10 cellular contexts compared by ENCODE assay signal in the genomic region with DNA sequence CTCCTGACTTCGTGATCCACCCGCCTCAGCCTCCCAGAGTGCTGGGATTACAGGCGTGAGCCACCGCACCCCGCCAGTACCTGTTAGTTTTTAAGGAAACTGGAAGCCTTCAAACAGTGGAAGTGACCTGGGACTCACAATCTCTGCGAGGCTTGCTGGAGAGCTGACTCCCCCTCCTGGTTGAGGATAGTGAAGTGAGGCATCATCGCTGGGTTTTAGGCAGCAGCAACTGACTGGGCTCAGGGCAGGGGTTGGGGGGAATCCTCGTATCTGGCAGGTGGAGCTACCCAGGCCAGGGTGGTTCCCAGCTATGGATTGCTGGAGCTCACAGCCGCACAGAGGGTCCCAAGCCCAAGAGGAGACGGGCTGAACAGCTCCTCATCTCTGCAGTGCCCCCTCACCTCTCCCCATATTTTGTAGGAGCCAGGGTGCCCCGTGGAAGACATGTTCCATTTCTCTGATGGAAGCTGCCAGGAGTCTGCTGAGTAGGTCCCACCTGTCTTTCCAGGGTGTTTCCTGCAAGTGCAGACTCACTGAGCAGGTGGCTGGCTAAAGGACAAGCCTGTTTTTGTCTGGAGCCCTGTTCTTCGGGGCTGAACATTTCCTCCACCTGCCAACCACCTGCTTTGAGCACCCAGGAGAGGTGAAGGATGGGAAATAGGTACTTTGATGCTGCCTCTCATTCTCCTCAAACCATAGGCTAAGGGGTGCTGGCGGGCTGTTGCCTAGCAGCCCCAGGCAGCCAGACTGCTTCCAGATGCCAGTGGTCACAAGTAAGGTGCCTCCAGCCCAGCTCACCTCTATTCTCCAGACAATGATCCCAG. TPM values are rescaled to one million over a fixed set of nuclear protein-coding genes. Genes with fewer than 3 reads are reported as not detected.
DNase-seq lines count a peak whose midpoint lies in the region; ATAC-seq, FAIRE-seq and TF ChIP-seq lines count a peak whose summit lies in the region.
"Had no signal": no experiment of that assay in that cellular context is flagged by ENCODE, and none has a peak within 500 bp of the region (broad histone marks: within the 10 kb centered on the region; RNA-seq: fewer than 3 reads in every experiment).

No MANE protein-coding gene starts in this region.

- no peaks in the 10 kb centered on the region for H3K9me3 ChIP-seq in A549

- CTCF ChIA-PET in A549 (lab: Yijun Ruan, JAX), result interaction anchor here (0.5 to 6.6 kb wide), 6 partner anchors 13 to 95 kb away, joined by 3 to 40 read pairs (median 6); no protein-coding TSS in a partner anchor
- CTCF ChIA-PET in activated CD4-positive, alpha-beta memory T cell treated with anti-CD3 and anti-CD28 coated beads, Interleukin-2, amount 10 ng/mL, durations not matched to agents 7 days and 5 days (lab: Charles Lee), result interaction anchor here (0.9 to 1.4 kb wide), 3 partner anchors 12 to 90 kb away, joined by 3 read pairs; no protein-coding TSS in a partner anchor

- FAIRE-seq in A549 (lab: Jason Lieb, UNC), result no peak

- TF ChIP-seq CTCF in A549 (IDR thresholded peaks at IDR 0.05) (no peak), epithelial cell of esophagus (IDR thresholded peaks at IDR 0.05; ENCODE audit: insufficient read depth, low read depth, low read length, missing control alignments) (no peak)

- H3K9me3 Mint-ChIP-seq in activated CD4-positive, alpha-beta memory T cell treated with anti-CD3 and anti-CD28 coated beads, Interleukin-2, amount 10 ng/mL, durations not matched to agents 7 days and 5 days, result no peaks in the 10 kb centered on the region
- H3K9me3 Mint-ChIP-seq: CD4-positive, alpha-beta T cell had no signal

- H3K4me3 Mint-ChIP-seq in activated CD4-positive, alpha-beta memory T cell treated with anti-CD3 and anti-CD28 coated beads, Interleukin-2, amount 10 ng/mL, durations not matched to agents 7 days and 5 days, result no peak overlapping the region
- H3K4me3 Mint-ChIP-seq: CD4-positive, alpha-beta T cell had no signal

- no peaks in the 10 kb centered on the region for H3K27me3 Mint-ChIP-seq in activated CD4-positive, alpha-beta memory T cell treated with anti-CD3 and anti-CD28 coated beads, Interleukin-2, amount 10 ng/mL, durations not matched to agents 7 days and 5 days
- H3K27me3 Mint-ChIP-seq: CD4-positive, alpha-beta T cell had no signal

- peak in 1 of 2 experiments; percentile 24 for DNase-seq in A549 (ENCODE audit: low read depth in 1 of 2, low spot score in 1 of 2)
- peak; percentile 65 for DNase-seq in ELF-1 (ENCODE audit: low read depth, low spot score)
- peak; percentile 96 for DNase-seq in NCI-H510A treated with DMSO at 0.1 percent for 48 hours (lab: John Stamatoyannopoulos, UW)
- peak; percentile 18 for DNase-seq in epithelial cell of esophagus (ENCODE audit: low read depth)
- no peak for DNase-seq in anterior cingulate cortex (lab: John Stamatoyannopoulos, UW)
- DNase-seq in activated CD4-positive, alpha-beta memory T cell treated with anti-CD3 and anti-CD28 coated beads, Interleukin-2, amount 10 ng/mL, durations not matched to agents 7 days and 5 days, result no peak
- DNase-seq: GM23248 had no signal

- POLR2A ChIA-PET in A549 (lab: Yijun Ruan, JAX), result no interaction called here
- POLR2A ChIA-PET in activated CD4-positive, alpha-beta memory T cell treated with anti-CD3 and anti-CD28 coated beads, Interleukin-2, amount 10 ng/mL, durations not matched to agents 7 days and 5 days (lab: Charles Lee), result no interaction called here

- 0 out of 5 replicates have a peak, but pooled peaks of 1 of the 2 experiments have one; percentile 15 for TF ChIP-seq RAD21 in A549 (conservative IDR thresholded peaks at IDR 0.05 in 1 of 2, IDR thresholded peaks at IDR 0.05 in 1 of 2)

- H3K4me2 ChIP-seq in A549, result no peak overlapping the region

- WGBS in A549 (ENCODE audit: missing lambda C conversion rate), result 80% methylated on average over 12 of the region's 13 CpGs

- ATAC-seq in A549, result peak; percentile 6 to 54; a peak in 5 of 6 replicates
- ATAC-seq in HG03565 (IDR thresholded peaks at IDR 0.05; ENCODE audit: unreplicated experiment), result no peak
- no peak for ATAC-seq in HG03457 (IDR thresholded peaks at IDR 0.05; ENCODE audit: unreplicated experiment)

- H3K4me1 Mint-ChIP-seq in activated CD4-positive, alpha-beta memory T cell treated with anti-CD3 and anti-CD28 coated beads, Interleukin-2, amount 10 ng/mL, durations not matched to agents 7 days and 5 days, result peaks cover 4% of the 10 kb centered on the region

- H3K27ac ChIP-seq in A549, result no peak overlapping the region
- H3K27ac ChIP-seq: GM23248 had no signal

- peaks cover 7% of the 10 kb centered on the region for H3K4me1 ChIP-seq in A549

- H3K27ac Mint-ChIP-seq in activated CD4-positive, alpha-beta memory T cell treated with anti-CD3 and anti-CD28 coated beads, Interleukin-2, amount 10 ng/mL, durations not matched to agents 7 days and 5 days, result no peak overlapping the region

- no peak for TF ChIP-seq POLR2A in A549 (IDR thresholded peaks at IDR 0.05; ENCODE audit: low read length)

- H3K4me3 ChIP-seq in A549, result no peak overlapping the region
- no peak overlapping the region for H3K4me3 ChIP-seq in epithelial cell of esophagus (ENCODE audit: low read length)
- H3K4me3 ChIP-seq: GM23248 had no signal

- H3K36me3 Mint-ChIP-seq in activated CD4-positive, alpha-beta memory T cell treated with anti-CD3 and anti-CD28 coated beads, Interleukin-2, amount 10 ng/mL, durations not matched to agents 7 days and 5 days (ENCODE audit: low read depth), result peaks cover 7% of the 10 kb centered on the region

- no peak for TF ChIP-seq EP300 in A549 (IDR thresholded peaks at IDR 0.05)

TF ChIP-seq in A549, 52 proteins besides CTCF, POLR2A, EP300 and RAD21:
- TF ChIP-seq CBX8 (IDR thresholded peaks at IDR 0.05) (no peak), ESRRA (IDR thresholded peaks at IDR 0.05; ENCODE audit: borderline replicate concordance, low read length) (no peak), RNF2 (IDR thresholded peaks at IDR 0.05; ENCODE audit: borderline replicate concordance, low read depth) (no peak), KDM5A (IDR thresholded peaks at IDR 0.05) (no peak)

RNA-seq across cellular contexts. Expression of a gene that starts 3.1 kb away (rescaled TPM):
- polyA plus RNA-seq in A549 (2011; rRNA removed), result 0.99 and 1.1 TPM in 2 replicates
- 0.20 and 0.30 TPM in 2 replicates for polyA plus RNA-seq in A549 (2012; cell fraction: cytosol; rRNA removed)
- polyA plus RNA-seq in A549 (2012; cell fraction: nucleus; rRNA removed), result 1.2 and 1.5 TPM in 2 replicates
- 0.33 to 1.1 TPM (median 0.53 TPM) in 3 replicates for polyA plus RNA-seq in A549 (2017; fragmentation: RNase III; extraction: RNeasy Plus Mini Kit Qiagen cat#74134 plus additional on column Dnase treatment)
- 0.37 and 0.63 TPM in 2 replicates for polyA minus RNA-seq in A549 (2011; rRNA and poly(A)+ RNA removed)
- total RNA-seq in activated CD4-positive, alpha-beta memory T cell treated with anti-CD3 and anti-CD28 coated beads, Interleukin-2, amount 10 ng/mL, durations not matched to agents 7 days and 5 days, result 1 to 10 TPM; 1.5 to 2.4 TPM

RNA-seq across cellular contexts. Expression of a gene that starts 31.1 kb away (rescaled TPM):
- polyA plus RNA-seq in A549 (2011; rRNA removed) (87.7 and 114 TPM in 2 replicates), A549 (2017; fragmentation: RNase III; extraction: RNeasy Plus Mini Kit Qiagen cat#74134 plus additional on column Dnase treatment) (26.1 to 34.5 TPM (median 31.3 TPM) in 3 replicates)
- 61.9 and 67.6 TPM in 2 replicates for polyA plus RNA-seq in A549 (2012; cell fraction: cytosol; rRNA removed)
- polyA plus RNA-seq in A549 (2012; cell fraction: nucleus; rRNA removed), result 45.2 and 53.4 TPM in 2 replicates
- polyA minus RNA-seq in A549 (2011; rRNA and poly(A)+ RNA removed), result 127 and 135 TPM in 2 replicates
- total RNA-seq in activated CD4-positive, alpha-beta memory T cell treated with anti-CD3 and anti-CD28 coated beads, Interleukin-2, amount 10 ng/mL, durations not matched to agents 7 days and 5 days, result 100 to 1,000 TPM; 137 to 141 TPM

RNA-seq across cellular contexts. Expression of a gene that starts 32.8 kb away (rescaled TPM):
- polyA plus RNA-seq in A549 (2011; rRNA removed) (31.7 and 39.9 TPM in 2 replicates), A549 (2017; fragmentation: RNase III; extraction: RNeasy Plus Mini Kit Qiagen cat#74134 plus additional on column Dnase treatment) (56.6 to 60.2 TPM (median 59.2 TPM) in 3 replicates)
- polyA plus RNA-seq in A549 (2012; cell fraction: cytosol; rRNA removed), result 46.6 and 47.7 TPM in 2 replicates
- 31.5 and 36.9 TPM in 2 replicates for polyA plus RNA-seq in A549 (2012; cell fraction: nucleus; rRNA removed)
- polyA minus RNA-seq in A549 (2011; rRNA and poly(A)+ RNA removed), result 11.0 and 11.2 TPM in 2 replicates
- 10 to 100 TPM; 28.9 to 31.5 TPM for total RNA-seq in activated CD4-positive, alpha-beta memory T cell treated with anti-CD3 and anti-CD28 coated beads, Interleukin-2, amount 10 ng/mL, durations not matched to agents 7 days and 5 days

RNA-seq across cellular contexts. Expression of a gene that starts 43.0 kb away (rescaled TPM):
- polyA plus RNA-seq in A549 (2011; rRNA removed) (13.8 and 15.8 TPM in 2 replicates), A549 (2017; fragmentation: RNase III; extraction: RNeasy Plus Mini Kit Qiagen cat#74134 plus additional on column Dnase treatment) (6.2 to 8.0 TPM (median 7.3 TPM) in 3 replicates)
- 6.9 and 8.3 TPM in 2 replicates for polyA plus RNA-seq in A549 (2012; cell fraction: cytosol; rRNA removed)
- 3.9 and 4.3 TPM in 2 replicates for polyA plus RNA-seq in A549 (2012; cell fraction: nucleus; rRNA removed)
- polyA minus RNA-seq in A549 (2011; rRNA and poly(A)+ RNA removed), result 12.2 and 13.1 TPM in 2 replicates
- total RNA-seq in activated CD4-positive, alpha-beta memory T cell treated with anti-CD3 and anti-CD28 coated beads, Interleukin-2, amount 10 ng/mL, durations not matched to agents 7 days and 5 days, result 1 to 10 TPM; 4.2 to 4.7 TPM

RNA-seq across cellular contexts. Expression of a gene that starts 43.5 kb away (rescaled TPM):
- polyA plus RNA-seq in A549 (2011; rRNA removed) (60.2 and 71.3 TPM in 2 replicates), A549 (2017; fragmentation: RNase III; extraction: RNeasy Plus Mini Kit Qiagen cat#74134 plus additional on column Dnase treatment) (55.2 to 64.9 TPM (median 63.0 TPM) in 3 replicates)
- polyA plus RNA-seq in A549 (2012; cell fraction: cytosol; rRNA removed), result 68.2 and 69.2 TPM in 2 replicates
- polyA plus RNA-seq in A549 (2012; cell fraction: nucleus; rRNA removed), result 72.4 and 97.7 TPM in 2 replicates
- polyA minus RNA-seq in A549 (2011; rRNA and poly(A)+ RNA removed), result 81.3 and 95.3 TPM in 2 replicates
- 10 to 100 TPM; 12.5 to 13.8 TPM for total RNA-seq in activated CD4-positive, alpha-beta memory T cell treated with anti-CD3 and anti-CD28 coated beads, Interleukin-2, amount 10 ng/mL, durations not matched to agents 7 days and 5 days

Comparison
In these comparisons a context has a peak if more than half of its experiments do, and no peak if none do; other contexts are left out.
1. ATAC-seq: peak in A549 (2 of 2); none in HG03565 (single experiment) and HG03457 (single experiment).
2. DNase-seq: peak in ELF-1 (single experiment), NCI-H510A treated with DMSO at 0.1 percent for 48 hours (single experiment) and epithelial cell of esophagus (single experiment); none in anterior cingulate cortex (0 of 58) and activated CD4-positive, alpha-beta memory T cell treated with anti-CD3 and anti-CD28 coated beads, Interleukin-2, amount 10 ng/mL, durations not matched to agents 7 days and 5 days (single experiment).